11 cellular contexts compared by ENCODE assay signal in the genomic region with DNA sequence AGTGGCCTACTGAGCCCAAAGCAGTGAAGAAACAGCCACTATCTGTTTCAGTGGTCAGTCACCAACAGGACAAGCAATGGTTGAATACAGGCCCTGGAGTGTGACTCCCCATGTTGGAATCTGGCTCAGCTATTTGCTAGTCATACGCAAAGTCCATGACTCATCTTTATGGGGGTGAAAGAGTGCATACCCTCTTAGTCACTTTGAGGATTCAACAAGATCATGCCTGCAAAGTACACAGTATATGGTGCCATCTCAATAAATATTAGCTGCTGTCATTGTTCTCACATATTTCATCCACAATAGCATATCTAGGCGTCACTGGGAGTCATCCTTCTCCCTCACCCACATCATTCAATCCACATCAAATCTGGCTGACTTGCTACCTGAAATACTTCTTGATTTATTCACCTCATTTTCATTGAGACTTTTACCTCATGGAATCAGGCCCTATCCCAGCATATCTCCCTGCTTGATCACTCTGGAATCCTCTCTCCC. TPM values are rescaled to one million over a fixed set of nuclear protein-coding genes. Genes with fewer than 3 reads are reported as not detected.
DNase-seq lines count a peak whose midpoint lies in the region; ATAC-seq, FAIRE-seq and TF ChIP-seq lines count a peak whose summit lies in the region.
"Had no signal": no experiment of that assay in that cellular context is flagged by ENCODE, and none has a peak within 500 bp of the region (broad histone marks: within the 10 kb centered on the region; RNA-seq: fewer than 3 reads in every experiment).

No MANE protein-coding gene starts in this region.

- no peaks in the 10 kb centered on the region for H3K27me3 Mint-ChIP-seq in astrocyte (ENCODE audit: low read depth, unreplicated experiment)

- 53 to 70% (median 61%) methylated on average over 2 of the region's 2 CpGs for WGBS in ovary, 3 donors

- peaks cover 17% of the 10 kb centered on the region for H3K9me3 Mint-ChIP-seq in astrocyte (ENCODE audit: unreplicated experiment)

- peak overlapping the region; percentile 94 for H3K27ac Mint-ChIP-seq in astrocyte (ENCODE audit: unreplicated experiment)
- H3K27ac Mint-ChIP-seq: activated naive CD4-positive, alpha-beta T cell treated with anti-CD3 and anti-CD28 coated beads, Interleukin-2, amount 50 U/mL, for 24 hours had no signal

- no peaks in the 10 kb centered on the region for H3K36me3 Mint-ChIP-seq in astrocyte (ENCODE audit: low read depth, unreplicated experiment)

- POLR2A ChIA-PET in AG04450 (lab: Yijun Ruan, JAX) = no interaction called here

- CTCF ChIA-PET in AG04450 (lab: Charles Lee) = interaction anchor here (1.4 to 2.5 kb wide), 3 partner anchors 12 to 310 kb away, joined by 4 to 24 read pairs (median 6); no protein-coding TSS in a partner anchor

- DNase-seq in AG04450 (ENCODE audit: low read depth, low spot score) (peak; percentile 77), HS-27A (ENCODE audit: low read depth) (peak; percentile 97), astrocyte (ENCODE audit: low read depth) (peak; percentile 98), kidney epithelial cell (ENCODE audit: low read depth) (peak; percentile 96), ovary (no peak), BE2C (no peak), cerebellar cortex (ENCODE audit: low spot score) (no peak)

- H3K4me2 ChIP-seq in astrocyte (ENCODE audit: low read length) = peak overlapping the region; percentile 48

- no peaks in the 10 kb centered on the region for H3K79me2 ChIP-seq in astrocyte (ENCODE audit: insufficient read depth, low read length)

- ATAC-seq in HG03135 (IDR thresholded peaks at IDR 0.05; ENCODE audit: unreplicated experiment) = no peak

- peaks cover 28% of the 10 kb centered on the region for H3K4me1 Mint-ChIP-seq in astrocyte (ENCODE audit: low read depth, unreplicated experiment)
- H3K4me1 Mint-ChIP-seq: activated naive CD4-positive, alpha-beta T cell treated with anti-CD3 and anti-CD28 coated beads, Interleukin-2, amount 50 U/mL, for 24 hours had no signal

- intact Hi-C loops in ovary (cut with DNase I) = no loop called here

- H3K4me3 ChIP-seq in AG04450 (ENCODE audit: low read depth, low read length) = no peak overlapping the region
- no peak overlapping the region for H3K4me3 ChIP-seq in astrocyte (ENCODE audit: insufficient read depth, low read depth, low read length)
- H3K4me3 ChIP-seq in kidney epithelial cell (ENCODE audit: low read depth, low read length) = no peak overlapping the region
- no peak overlapping the region for H3K4me3 ChIP-seq in ovary
- no peak overlapping the region for H3K4me3 ChIP-seq in BE2C (ENCODE audit: low read depth, low read length)

- H3K27me3 ChIP-seq in AG04450 (ENCODE audit: control insufficient read depth, insufficient read depth, low read length) = peaks cover 4% of the 10 kb centered on the region
- no peaks in the 10 kb centered on the region for H3K27me3 ChIP-seq in astrocyte (ENCODE audit: insufficient read depth, low read length)
- H3K27me3 ChIP-seq in kidney epithelial cell (ENCODE audit: control insufficient read depth, insufficient read depth, low read length) = no peaks in the 10 kb centered on the region
- no peaks in the 10 kb centered on the region for H3K27me3 ChIP-seq in ovary
- no peaks in the 10 kb centered on the region; the same call in 1 of the 2 replicates for H3K27me3 ChIP-seq in BE2C

- no peak for TF ChIP-seq POLR2A in ovary (IDR thresholded peaks at IDR 0.05)

- TF ChIP-seq CTCF in AG04450 (IDR thresholded peaks at IDR 0.05; ENCODE audit: low read depth, low read length) (no peak), astrocyte (IDR thresholded peaks at IDR 0.05; ENCODE audit: insufficient read depth, low read depth, low read length) (no peak), kidney epithelial cell (IDR thresholded peaks at IDR 0.05; ENCODE audit: insufficient read depth, low read length, poor library complexity, severe bottlenecking) (no peak), ovary (IDR thresholded peaks at IDR 0.05) (no peak), BE2C (IDR thresholded peaks at IDR 0.05; ENCODE audit: low read depth, low read length) (no peak)

- no peaks in the 10 kb centered on the region for H3K36me3 ChIP-seq in astrocyte (ENCODE audit: insufficient read depth, low read length)
- H3K36me3 ChIP-seq in kidney epithelial cell (ENCODE audit: control insufficient read depth, insufficient read depth, low read length) = no peaks in the 10 kb centered on the region
- no peaks in the 10 kb centered on the region for H3K36me3 ChIP-seq in ovary
- H3K36me3 ChIP-seq in BE2C = no peaks in the 10 kb centered on the region

- H2AFZ ChIP-seq in astrocyte (ENCODE audit: low read depth, low read length) = no peak overlapping the region

- no peak for TF ChIP-seq EP300 in ovary (IDR thresholded peaks at IDR 0.05)

- H3K4me3 Mint-ChIP-seq in astrocyte (ENCODE audit: unreplicated experiment) = no peak overlapping the region
- H3K4me3 Mint-ChIP-seq: activated naive CD4-positive, alpha-beta T cell treated with anti-CD3 and anti-CD28 coated beads, Interleukin-2, amount 50 U/mL, for 24 hours had no signal

- H3K9me3 ChIP-seq in AG04450 (ENCODE audit: control insufficient read depth, insufficient read depth, low read length) = no peaks in the 10 kb centered on the region; the same call in 1 of the 2 replicates
- H3K9me3 ChIP-seq in astrocyte (ENCODE audit: insufficient read depth, low read depth, low read length) = no peaks in the 10 kb centered on the region
- H3K9me3 ChIP-seq in ovary = no peaks in the 10 kb centered on the region
- no peaks in the 10 kb centered on the region; the same call in 1 of the 2 replicates for H3K9me3 ChIP-seq in BE2C

- peak overlapping the region; percentile 23 for H3K27ac ChIP-seq in AG04450 (ENCODE audit: low read depth, low read length)
- H3K27ac ChIP-seq in astrocyte (ENCODE audit: low read depth, low read length) = peak overlapping the region; percentile 72
- H3K27ac ChIP-seq in ovary = no peak overlapping the region
- H3K27ac ChIP-seq: VCaP had no signal

- peaks cover 14% of the 10 kb centered on the region for H3K4me1 ChIP-seq in astrocyte (ENCODE audit: insufficient read depth, low read length)
- no peaks in the 10 kb centered on the region for H3K4me1 ChIP-seq in ovary (ENCODE audit: insufficient read depth)
- H3K4me1 ChIP-seq in BE2C = no peaks in the 10 kb centered on the region

- H3K9ac ChIP-seq in astrocyte (ENCODE audit: low read length) = no peak overlapping the region

- H4K20me1 ChIP-seq in astrocyte (ENCODE audit: insufficient read depth, low read length) = no peaks in the 10 kb centered on the region

- peak; percentile 99 for FAIRE-seq in astrocyte (lab: Jason Lieb, UNC)
- FAIRE-seq: frontal cortex had no signal

RNA-seq across cellular contexts. Expression of a gene that starts 26.4 kb away (rescaled TPM):
- polyA plus RNA-seq in AG04450 (2011; rRNA removed) (not detected in 2 replicates), ovary (1 to 10 TPM in 1 of 2 donors, under 1 TPM in 1; 0.36 to 6.4 TPM)
- polyA minus RNA-seq in AG04450 (2011; rRNA and poly(A)+ RNA removed) = not detected in 2 replicates
- total RNA-seq in astrocyte (not detected in 2 replicates), kidney epithelial cell (not detected in 2 replicates), ovary (1 to 10 TPM in 3 of 7 donors, under 1 TPM in 4; 0.05 to 9.3 (median 0.86) TPM)
- polyA plus RNA-seq in BE2C (2012; ENCODE audit: insufficient read depth, insufficient read length, low read depth) = not detected
- total RNA-seq: frontal cortex had no signal

Comparison
In these comparisons a context has a peak if more than half of its experiments do, and no peak if none do; other contexts are left out.
1. DNase-seq: peak in AG04450 (single experiment), HS-27A (single experiment), astrocyte (single experiment) and kidney epithelial cell (single experiment); none in ovary (0 of 5), BE2C (single experiment) and cerebellar cortex (single experiment).
2. H3K27ac ChIP-seq: peak in AG04450 (single experiment) and astrocyte (single experiment); none in ovary (0 of 2).